In the genomic region with DNA sequence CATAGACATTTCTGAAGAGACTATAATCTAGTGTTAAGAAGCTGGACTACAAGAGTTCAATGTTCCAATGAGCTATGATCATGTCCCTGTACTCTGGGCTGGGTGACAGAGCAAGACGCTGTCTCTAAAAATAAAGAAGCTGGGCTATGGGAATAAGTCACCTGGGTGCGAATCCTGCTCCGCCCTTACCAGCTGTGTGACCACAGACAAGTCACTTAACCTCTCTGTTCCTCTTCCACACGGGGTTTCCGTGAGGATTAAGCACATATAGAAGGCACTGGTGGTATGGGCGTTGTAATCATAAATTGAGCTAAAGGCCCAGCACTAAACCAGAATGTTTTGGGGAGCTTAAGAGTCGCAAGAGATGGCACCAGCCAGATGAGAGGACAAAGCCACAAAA, we compare ENCODE assay signal across 1 cellular context.
TF ChIP-seq lines count a peak whose summit lies in the region.

No MANE protein-coding gene starts in this region.

TF ChIP-seq in K562, 482 proteins besides CTCF, POLR2A, EP300 and RAD21 (continued from another document):
- TF ChIP-seq, protein P1, sequence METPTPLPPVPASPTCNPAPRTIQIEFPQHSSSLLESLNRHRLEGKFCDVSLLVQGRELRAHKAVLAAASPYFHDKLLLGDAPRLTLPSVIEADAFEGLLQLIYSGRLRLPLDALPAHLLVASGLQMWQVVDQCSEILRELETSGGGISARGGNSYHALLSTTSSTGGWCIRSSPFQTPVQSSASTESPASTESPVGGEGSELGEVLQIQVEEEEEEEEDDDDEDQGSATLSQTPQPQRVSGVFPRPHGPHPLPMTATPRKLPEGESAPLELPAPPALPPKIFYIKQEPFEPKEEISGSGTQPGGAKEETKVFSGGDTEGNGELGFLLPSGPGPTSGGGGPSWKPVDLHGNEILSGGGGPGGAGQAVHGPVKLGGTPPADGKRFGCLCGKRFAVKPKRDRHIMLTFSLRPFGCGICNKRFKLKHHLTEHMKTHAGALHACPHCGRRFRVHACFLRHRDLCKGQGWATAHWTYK (CRISPR knock-in tag; IDR thresholded peaks at IDR 0.05), result no peak
- TF ChIP-seq KDM1A (IDR thresholded peaks at IDR 0.05) (0 out of 4 replicates have a peak, but pooled peaks of 1 of the 2 experiments have one; percentile 8), RBM25 (IDR thresholded peaks at IDR 0.05; ENCODE audit: low read depth, low read length, severe bottlenecking) (peak; percentile 78)
